In genomic region chr17:3002538-3003301, GRCh38 we compare ENCODE assay signal across 8 cellular contexts.
A peak's percentile ranks its signal among the peaks of the same experiment; 100 is the strongest.
DNase-seq lines count a peak whose midpoint lies in the region; ATAC-seq, FAIRE-seq and TF ChIP-seq lines count a peak whose summit lies in the region.

No MANE protein-coding gene starts in this region.

- TF ChIP-seq EP300 in esophagus muscularis mucosa (IDR thresholded peaks at IDR 0.05) (no peak), upper lobe of left lung (IDR thresholded peaks at IDR 0.05) (no peak)

- H3K27me3 ChIP-seq in esophagus muscularis mucosa: no peaks in the 10 kb centered on the region
- no peaks in the 10 kb centered on the region for H3K27me3 ChIP-seq in upper lobe of left lung

- FAIRE-seq in RCC 7860 (lab: Jason Lieb, UNC): no peak

- H3K4me3 ChIP-seq in esophagus muscularis mucosa (no peak overlapping the region), upper lobe of left lung (no peak overlapping the region)

- intact Hi-C loops in esophagus muscularis mucosa (cut with DNase I): no loop called here

- peak; percentile 15 for DNase-seq in M059J (ENCODE audit: low read depth)
- no peak for DNase-seq in esophagus muscularis mucosa (ENCODE audit: extremely low spot score)
- DNase-seq in upper lobe of left lung: peak in 1 of 2 donors; percentile 44
- no peak for DNase-seq in NCI-H1930 (lab: John Stamatoyannopoulos, UW)
- no peak for DNase-seq in mucosa of gallbladder (ENCODE audit: low spot score)
- DNase-seq in RCC 7860 (ENCODE audit: low spot score): no peak

- no peak for TF ChIP-seq CTCF in esophagus muscularis mucosa (IDR thresholded peaks at IDR 0.05)
- no peak for TF ChIP-seq CTCF in upper lobe of left lung (IDR thresholded peaks at IDR 0.05)

- TF ChIP-seq POLR2A in esophagus muscularis mucosa (IDR thresholded peaks at IDR 0.05; ENCODE audit: low read depth) (no peak), upper lobe of left lung (IDR thresholded peaks at IDR 0.05) (no peak)

- WGBS in esophagus muscularis mucosa: 68% methylated on average over 13 of the region's 14 CpGs
- 73 to 76% methylated on average over 9 to 12 of the region's 14 CpGs for WGBS in upper lobe of left lung, 2 donors

- H3K9me3 ChIP-seq in esophagus muscularis mucosa (no peaks in the 10 kb centered on the region), upper lobe of left lung (no peaks in the 10 kb centered on the region)

- H3K36me3 ChIP-seq in esophagus muscularis mucosa (peaks cover 0 to 13% (median 4%) of the 10 kb centered on the region in 4 donors), upper lobe of left lung (peaks cover 0 to 8% (median 2%) of the 10 kb centered on the region in 4 donors)

- peak; percentile 72 for ATAC-seq in GM18511 (IDR thresholded peaks at IDR 0.05; ENCODE audit: unreplicated experiment)
- peak; percentile 74 for ATAC-seq in GM21717 (IDR thresholded peaks at IDR 0.05; ENCODE audit: unreplicated experiment)
- peak; percentile 3 to 13 for ATAC-seq in upper lobe of left lung (ENCODE audit: low FRiP score in 2 of 2)

- peak overlapping the region; percentile 88 to 90 (median 89) for H3K27ac ChIP-seq in esophagus muscularis mucosa (replicated peaks in 1 of 4)
- peak overlapping the region; percentile 32 to 92 (median 90) for H3K27ac ChIP-seq in upper lobe of left lung

- H3K4me1 ChIP-seq in esophagus muscularis mucosa (peaks cover 36 to 37% (median 37%) of the 10 kb centered on the region in 4 donors), upper lobe of left lung (peaks cover 23 to 31% (median 28%) of the 10 kb centered on the region in 4 donors)

Comparison
In these comparisons a context has a peak if more than half of its experiments do, and no peak if none do; other contexts are left out.
1. ATAC-seq: peak in every context shown above with its lines; median percentile 74 in GM21717; 72 in GM18511; 8 in upper lobe of left lung.